ENCODE assay signal across 1 cellular context in genomic region chr1:27536004-27536757, GRCh38.
TF ChIP-seq lines count a peak whose summit lies in the region.

No MANE protein-coding gene starts in this region.

TF ChIP-seq in WTC11, 78 proteins besides CTCF, POLR2A, EP300 and RAD21 (continued from another document):
- TF ChIP-seq MYBL2 (CRISPR knock-in tag; IDR thresholded peaks at IDR 0.05) (no peak), TEAD1 (CRISPR knock-in tag; IDR thresholded peaks at IDR 0.05) (no peak), CBFB (CRISPR knock-in tag; IDR thresholded peaks at IDR 0.05; ENCODE audit: low read depth) (no peak), RELA (CRISPR knock-in tag; IDR thresholded peaks at IDR 0.05; ENCODE audit: borderline replicate concordance) (no peak), ZNF423 (CRISPR knock-in tag; IDR thresholded peaks at IDR 0.05) (no peak)
